In the genomic region with DNA sequence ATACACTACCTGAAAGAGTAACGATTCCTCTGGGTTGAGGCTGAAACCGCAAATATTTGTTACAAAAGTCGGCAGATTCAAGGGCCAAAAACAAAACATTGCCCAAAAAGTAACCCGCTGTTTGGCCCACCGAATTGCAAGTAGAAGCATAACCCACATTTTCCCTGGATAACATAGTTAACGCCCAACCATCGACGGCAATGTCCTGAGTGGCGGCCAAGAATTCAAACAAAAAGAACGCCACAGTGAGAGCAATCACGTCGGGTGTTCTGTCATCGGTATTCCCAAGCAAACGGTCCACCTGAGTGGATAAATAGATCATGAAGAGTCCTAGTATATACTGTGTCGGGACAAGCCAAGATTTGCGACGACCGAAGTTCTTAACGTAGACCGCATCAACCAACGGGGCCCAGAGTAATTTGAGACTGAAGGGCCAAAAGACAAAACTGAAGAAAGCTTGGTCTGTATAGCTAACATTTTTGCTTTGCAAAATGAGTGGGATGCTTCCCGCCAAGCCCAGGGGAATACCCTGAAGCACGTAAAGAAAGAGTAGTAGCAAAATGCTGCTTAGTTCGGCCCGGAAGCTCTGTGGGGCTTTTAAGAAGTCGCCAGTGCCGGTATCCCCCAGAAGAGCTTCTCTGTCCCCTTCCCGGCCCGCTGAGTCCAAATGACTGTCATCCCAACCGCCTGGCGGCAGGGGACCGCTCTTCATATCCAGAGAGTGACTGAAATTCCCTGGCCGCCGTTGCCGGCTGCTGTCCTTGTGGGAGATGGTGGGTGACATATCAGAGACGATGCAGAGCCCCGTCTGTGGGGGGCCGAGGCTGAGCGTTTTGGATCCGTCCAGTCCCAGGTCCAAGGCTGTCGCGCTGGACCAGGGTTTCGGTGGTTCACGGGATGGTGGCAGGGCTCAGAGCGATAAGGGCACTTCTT, we compare ENCODE assay signal across 7 cellular contexts. TPM values are rescaled to one million over a fixed set of nuclear protein-coding genes. Genes with fewer than 3 reads are reported as not detected.
DNase-seq lines count a peak whose midpoint lies in the region; ATAC-seq and TF ChIP-seq lines count a peak whose summit lies in the region.

No MANE protein-coding gene starts in this region.

- no peak for TF ChIP-seq CTCF in OCI-LY3 (IDR thresholded peaks at IDR 0.05; ENCODE audit: low read depth, low read length)
- peak in 2 of 6 experiments; percentile 30 to 47 for TF ChIP-seq CTCF in adrenal gland (IDR thresholded peaks at IDR 0.05)

- ATAC-seq in GM18505 (IDR thresholded peaks at IDR 0.05; ENCODE audit: unreplicated experiment), result peak; percentile 6
- ATAC-seq in HG02588 (IDR thresholded peaks at IDR 0.05; ENCODE audit: unreplicated experiment), result peak; percentile 5
- ATAC-seq in GM18520 (IDR thresholded peaks at IDR 0.05; ENCODE audit: unreplicated experiment), result no peak

- H4K20me1 ChIP-seq in OCI-LY3 (ENCODE audit: insufficient read depth, low read length), result peaks cover 20% of the 10 kb centered on the region

- TF ChIP-seq POLR2A in GM18505 (IDR thresholded peaks at IDR 0.05; ENCODE audit: borderline replicate concordance, extremely low read depth, insufficient read depth, insufficient read length), result no peak
- TF ChIP-seq POLR2A in adrenal gland (IDR thresholded peaks at IDR 0.05), result no peak

- peak in 3 of 7 donors; percentile 42 to 51 (median 44) for DNase-seq in adrenal gland

- H3K4me1 ChIP-seq in OCI-LY3 (ENCODE audit: low read length) (peaks cover 16% of the 10 kb centered on the region), adrenal gland (replicated peaks in 1 of 2) (peaks cover 28 to 46% of the 10 kb centered on the region in 2 donors), skeletal muscle tissue (ENCODE audit: control insufficient read depth in 3 of 3, insufficient read depth in 3 of 3, low read length in 3 of 3) (peaks cover 19 to 25% (median 24%) of the 10 kb centered on the region in 3 donors)

- H3K9me3 ChIP-seq in OCI-LY3 (ENCODE audit: insufficient read depth, low read length) (no peaks in the 10 kb centered on the region), adrenal gland (replicated peaks in 1 of 3) (no peaks in the 10 kb centered on the region), iPS-18c (ENCODE audit: control insufficient read depth, insufficient read depth, low read length) (no peaks in the 10 kb centered on the region), skeletal muscle tissue (ENCODE audit: control insufficient read depth in 3 of 3, low read length in 3 of 3) (no peaks in the 10 kb centered on the region)

- H3K36me3 ChIP-seq in OCI-LY3 (replicated peaks; ENCODE audit: low read depth, low read length), result peaks cover 24% of the 10 kb centered on the region
- no peaks in the 10 kb centered on the region for H3K36me3 ChIP-seq in adrenal gland (replicated peaks in 1 of 2)
- no peaks in the 10 kb centered on the region for H3K36me3 ChIP-seq in skeletal muscle tissue (ENCODE audit: control insufficient read depth in 3 of 3, insufficient read depth in 3 of 3, low read length in 3 of 3)

- H3K9ac ChIP-seq in OCI-LY3 (ENCODE audit: low read length) (peak overlapping the region; percentile 92), skeletal muscle tissue (ENCODE audit: low read depth in 1 of 3, low read length in 3 of 3) (peak overlapping the region; percentile 96 to 98 (median 96))

- H3K27me3 ChIP-seq in OCI-LY3 (ENCODE audit: low read depth, low read length), result no peaks in the 10 kb centered on the region
- no peaks in the 10 kb centered on the region for H3K27me3 ChIP-seq in adrenal gland
- H3K27me3 ChIP-seq in skeletal muscle tissue (ENCODE audit: control insufficient read depth in 3 of 3, insufficient read depth in 3 of 3, low read length in 3 of 3), result no peaks in the 10 kb centered on the region

- H3K4me2 ChIP-seq in OCI-LY3 (ENCODE audit: low read length), result peak overlapping the region; percentile 97

- H3K4me3 ChIP-seq in OCI-LY3 (ENCODE audit: low read length) (peak overlapping the region; percentile 91), adrenal gland (peak overlapping the region; percentile 47 to 89 (median 80)), iPS-18c (ENCODE audit: insufficient read depth, low read depth, low read length) (peak overlapping the region; percentile 98), skeletal muscle tissue (ENCODE audit: low read length in 3 of 3) (peak overlapping the region; percentile 97 to 98 (median 97))

- no peak overlapping the region; the same call in 1 of the 2 replicates for H2AFZ ChIP-seq in OCI-LY3 (ENCODE audit: low read depth, low read length)

- intact Hi-C loops in adrenal gland (cut with DNase I), result loop anchor here in 1 of 2 donors (10.0 kb wide), 1 partner anchor 49 kb away; the partner anchor contains the start of gene C3orf33

- 1 to 4% (median 2%) methylated on average over 23 to 45 of the region's 45 CpGs for WGBS in adrenal gland, 4 donors

- peaks cover 64% of the 10 kb centered on the region for H3K79me2 ChIP-seq in OCI-LY3 (ENCODE audit: low read length)

- H3K27ac ChIP-seq in OCI-LY3 (ENCODE audit: low read length), result peak overlapping the region; percentile 90
- H3K27ac ChIP-seq in adrenal gland, result peak overlapping the region; percentile 16 to 97 (median 93)
- H3K27ac ChIP-seq in skeletal muscle tissue (ENCODE audit: low read depth, low read length), result peak overlapping the region; percentile 98

RNA-seq across cellular contexts. Expression of gene SLC33A1, which starts 0.7 kb away (rescaled TPM):
- total RNA-seq in adrenal gland (100 to 1,000 TPM in 1 of 8 donors, 10 to 100 TPM in 7; 19.5 to 101 (median 36.2) TPM), skeletal muscle tissue (19.8 TPM)
- polyA plus RNA-seq in adrenal gland, result 10 to 100 TPM in 1 of 3 donors, 1 to 10 TPM in 2; 3.6 to 73.3 (median 7.1) TPM

RNA-seq across cellular contexts. Expression of gene GMPS, which starts 17.0 kb away (rescaled TPM):
- total RNA-seq in adrenal gland (10 to 100 TPM; 24.9 to 63.5 (median 45.3) TPM), skeletal muscle tissue (16.2 TPM)
- 10 to 100 TPM; 11.5 to 59.0 (median 16.9) TPM for polyA plus RNA-seq in adrenal gland

RNA-seq across cellular contexts. Expression of gene C3orf33, which starts 47.4 kb away (rescaled TPM):
- total RNA-seq in adrenal gland (10 to 100 TPM in 7 of 8 donors, 1 to 10 TPM in 1; 8.4 to 17.1 (median 12.6) TPM), skeletal muscle tissue (2.6 TPM)
- 10 to 100 TPM in 1 of 3 donors, 1 to 10 TPM in 2; 3.5 to 16.9 (median 5.2) TPM for polyA plus RNA-seq in adrenal gland
